Comparison of ENCODE assay signal across 11 cellular contexts in the genomic region with DNA sequence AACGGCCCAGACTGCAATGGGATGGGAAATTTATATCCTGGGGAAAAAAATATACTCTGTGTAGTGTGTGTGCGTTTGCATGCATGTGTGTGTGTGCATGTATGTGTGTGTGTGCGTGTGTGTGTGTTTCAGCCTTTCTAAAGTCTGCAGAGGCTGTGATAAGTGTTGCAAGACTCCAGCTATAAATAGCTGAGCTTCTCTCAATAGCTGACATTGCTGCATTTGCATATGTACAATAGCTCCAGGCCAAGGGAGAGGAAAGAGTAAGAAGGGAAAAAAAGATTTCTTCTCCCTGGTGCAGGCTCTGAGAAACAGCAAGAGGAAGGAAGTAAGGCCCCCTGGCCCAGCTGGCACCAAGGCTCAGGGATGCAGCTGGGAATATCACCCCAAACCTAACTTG.
A peak's percentile ranks its signal among the peaks of the same experiment; 100 is the strongest.
DNase-seq lines count a peak whose midpoint lies in the region; ATAC-seq, FAIRE-seq and TF ChIP-seq lines count a peak whose summit lies in the region.
"Had no signal": no experiment of that assay in that cellular context is flagged by ENCODE, and none has a peak within 500 bp of the region (broad histone marks: within the 10 kb centered on the region; RNA-seq: fewer than 3 reads in every experiment).

No MANE protein-coding gene starts in this region.

- no peak overlapping the region for H2BK5ac ChIP-seq in IMR-90 (ENCODE audit: low read depth, low read length, poor library complexity, severe bottlenecking)

- no peaks in the 10 kb centered on the region for H3K79me2 ChIP-seq in K562 (ENCODE audit: control insufficient read depth, insufficient read depth, low read length)

- H3K27me3 ChIP-seq in IMR-90 (ENCODE audit: control insufficient read depth, insufficient read depth, low read length) = peaks cover 36% of the 10 kb centered on the region
- no peaks in the 10 kb centered on the region; a peak in 1 of 5 replicates for H3K27me3 ChIP-seq in K562 (ENCODE audit: control insufficient read depth in 2 of 2, insufficient read depth in 2 of 2, low read length in 2 of 2)
- peaks cover 58% of the 10 kb centered on the region for H3K27me3 ChIP-seq in left ventricle myocardium inferior (ENCODE audit: low read depth)
- peaks cover 0 to 36% (median 5%) of the 10 kb centered on the region in 7 donors for H3K27me3 ChIP-seq in spleen (replicated peaks in 1 of 7)

- no peak for TF ChIP-seq RAD21 in IMR-90 (IDR thresholded peaks at IDR 0.05; ENCODE audit: low read length)
- no peak for TF ChIP-seq RAD21 in K562 (CRISPR knock-in tag; conservative IDR thresholded peaks at IDR 0.05 in 1 of 2, IDR thresholded peaks at IDR 0.05 in 1 of 2)

- no peak overlapping the region for H2AK5ac ChIP-seq in IMR-90 (ENCODE audit: low read depth, low read length)

- H2AFZ ChIP-seq in IMR-90 (replicated peaks; ENCODE audit: low read length, poor library complexity) (no peak overlapping the region), K562 (ENCODE audit: low read depth, low read length) (no peak overlapping the region)

- H3K14ac ChIP-seq in IMR-90 (replicated peaks; ENCODE audit: low read depth, low read length) = no peak overlapping the region

- dilution Hi-C loops in IMR-90 (cut with HindIII; ENCODE audit: low sequenced_read_pairs, unreplicated experiment) = no loop called here

- H4K8ac ChIP-seq in IMR-90 (ENCODE audit: low read depth in 2 of 2, low read length in 2 of 2) = no peak overlapping the region

- H3K23ac ChIP-seq in IMR-90 (ENCODE audit: low read depth, low read length) = no peak overlapping the region

- intact Hi-C loops in IMR-90 (cut with micrococcal nuclease) = no loop called here
- intact Hi-C loops in K562 (cut with micrococcal nuclease) = no loop called here
- intact Hi-C loops in left ventricle myocardium inferior (cut with micrococcal nuclease) = no loop called here
- intact Hi-C loops in spleen (cut with DNase I; ENCODE audit: low total_unique reads) = no loop called here

- H3K27ac ChIP-seq in IMR-90 (ENCODE audit: insufficient read depth, low read length) = no peak overlapping the region
- H3K27ac ChIP-seq in K562 (ENCODE audit: extremely low read depth, low read depth, low read length) = no peak overlapping the region
- no peak overlapping the region for H3K27ac ChIP-seq in left ventricle myocardium inferior (replicated peaks)
- no peak overlapping the region for H3K27ac ChIP-seq in spleen

- no peak overlapping the region for H2BK15ac ChIP-seq in IMR-90 (ENCODE audit: low read depth, low read length)

- no peaks in the 10 kb centered on the region for H3K79me1 ChIP-seq in IMR-90 (ENCODE audit: low read depth in 1 of 2, low read length in 2 of 2)

- H3K4me1 ChIP-seq in IMR-90 (ENCODE audit: control insufficient read depth, insufficient read depth, low read length) = no peaks in the 10 kb centered on the region
- peaks cover 0 to 16% of the 10 kb centered on the region in 2 experiments; a peak in 3 of 5 replicates for H3K4me1 ChIP-seq in K562 (replicated peaks in 1 of 2; ENCODE audit: control insufficient read depth in 2 of 2, insufficient read depth in 2 of 2, low read length in 2 of 2)
- H3K4me1 ChIP-seq in left ventricle myocardium inferior = peaks cover 12% of the 10 kb centered on the region
- H3K4me1 ChIP-seq in spleen = peaks cover 0 to 8% (median 0%) of the 10 kb centered on the region in 6 donors

- POLR2A ChIA-PET in IMR-90 (lab: Charles Lee; ENCODE audit: unreplicated experiment) (no interaction called here), K562 (lab: Yijun Ruan, JAX) (no interaction called here)

- WGBS in IMR-90 (ENCODE audit: extremely low coverage in 2 of 2, insufficient read length in 1 of 2), 2 experiments = no CpG with 5 or more reads among the region's 3 CpGs
- 0% methylated on average over 2 of the region's 3 CpGs for WGBS in K562 (ENCODE audit: insufficient coverage, low coverage, missing lambda C conversion rate)
- 10 to 22% (median 16%) methylated on average over 3 of the region's 3 CpGs for WGBS in spleen, 5 donors

- TF ChIP-seq CTCF in IMR-90 (conservative IDR thresholded peaks at IDR 0.05; ENCODE audit: low read depth, low read length) (no peak), K562 (IDR thresholded peaks at IDR 0.05 in 2 of 3, conservative IDR thresholded peaks at IDR 0.05 in 1 of 3; ENCODE audit: insufficient read depth in 2 of 3, low read depth in 1 of 3, low read length in 3 of 3) (no peak), left ventricle myocardium inferior (IDR thresholded peaks at IDR 0.05; ENCODE audit: borderline replicate concordance) (no peak), spleen (IDR thresholded peaks at IDR 0.05 in 8 of 11, conservative IDR thresholded peaks at IDR 0.05 in 3 of 11) (no peak)

- no peak overlapping the region for H4K91ac ChIP-seq in IMR-90 (ENCODE audit: insufficient read depth, low read depth, low read length)

- BruUV-seq in IMR-90 (replicated peaks; lab: Mats Ljungman, UMichigan) = no TSS peak
- BruUV-seq in K562 (replicated peaks; lab: Mats Ljungman, UMichigan) = no TSS peak

- no peaks in the 10 kb centered on the region for H3K36me3 ChIP-seq in IMR-90 (ENCODE audit: control insufficient read depth, insufficient read depth, low read length)
- no peaks in the 10 kb centered on the region for H3K36me3 ChIP-seq in K562 (ENCODE audit: control insufficient read depth, insufficient read depth, low read length)
- no peaks in the 10 kb centered on the region for H3K36me3 ChIP-seq in left ventricle myocardium inferior
- H3K36me3 ChIP-seq in spleen = no peaks in the 10 kb centered on the region

- H3K4me3 ChIP-seq in IMR-90 (ENCODE audit: insufficient read depth, low read depth, low read length) = no peak overlapping the region
- no peak overlapping the region for H3K4me3 ChIP-seq in K562
- no peak overlapping the region for H3K4me3 ChIP-seq in left ventricle myocardium inferior
- no peak overlapping the region for H3K4me3 ChIP-seq in spleen

- H3K9ac ChIP-seq in IMR-90 (ENCODE audit: low read depth, low read length) (no peak overlapping the region), K562 (ENCODE audit: insufficient read depth in 1 of 2, low read depth in 2 of 2, low read length in 2 of 2) (no peak overlapping the region)

- H3K9me1 ChIP-seq in IMR-90 (ENCODE audit: insufficient read depth, low read length) (no peaks in the 10 kb centered on the region), K562 (ENCODE audit: control insufficient read depth, insufficient read depth, low read length) (no peaks in the 10 kb centered on the region)

- H3K18ac ChIP-seq in IMR-90 (ENCODE audit: low read depth, low read length) = no peak overlapping the region

- no peak for TF ChIP-seq POLR2A in IMR-90 (IDR thresholded peaks at IDR 0.05; ENCODE audit: low read depth, low read length)
- no peak for TF ChIP-seq POLR2A in K562 (conservative IDR thresholded peaks at IDR 0.05)
- TF ChIP-seq POLR2A in spleen (IDR thresholded peaks at IDR 0.05) = no peak

- CTCF ChIA-PET in IMR-90 (lab: Yijun Ruan, JAX) (no interaction called here), K562 (lab: Yijun Ruan, JAX; ENCODE audit: low intra/inter-chr PET ratio) (no interaction called here)

- H3K56ac ChIP-seq in IMR-90 (ENCODE audit: extremely low read depth, insufficient read depth, low read length) = no peak overlapping the region

- ATAC-seq in IMR-90 (ENCODE audit: low read depth) = no peak; the same call in 1 of the 2 replicates
- no peak for ATAC-seq in K562
- no peak for ATAC-seq in GM21825 (IDR thresholded peaks at IDR 0.05; ENCODE audit: unreplicated experiment)
- ATAC-seq in GM18873 (IDR thresholded peaks at IDR 0.05; ENCODE audit: low FRiP score, unreplicated experiment) = no peak
- ATAC-seq: T-cell had no signal

- H4K20me1 ChIP-seq in IMR-90 (ENCODE audit: insufficient read depth, low read length) (no peaks in the 10 kb centered on the region), K562 (replicated peaks; ENCODE audit: control insufficient read depth, insufficient read depth, low read length) (peaks cover 6% of the 10 kb centered on the region)

- in situ Hi-C loops in IMR-90 (cut with MboI; ENCODE audit: low sequenced_read_pairs) (no loop called here), K562 (cut with MboI) (no loop called here)

- FAIRE-seq in K562 (lab: Jason Lieb, UNC) = no peak

- H3K4me2 ChIP-seq in IMR-90 (ENCODE audit: low read depth, low read length) (no peak overlapping the region), K562 (ENCODE audit: insufficient read depth, low read length) (no peak overlapping the region)

- no peak overlapping the region for H2AK9ac ChIP-seq in IMR-90 (replicated peaks; ENCODE audit: low read depth, low read length, poor library complexity)

- DNase-seq in IMR-90 = peak; percentile 44
- peak in 1 of 4 experiments; percentile 3 for DNase-seq in K562 (ENCODE audit: extremely low read depth in 1 of 4, low spot score in 3 of 4)
- peak; percentile 30 for DNase-seq in left ventricle myocardium inferior
- DNase-seq in stromal cell of bone marrow (ENCODE audit: low read depth) = peak; percentile 43
- no peak for DNase-seq in spleen
- no peak for DNase-seq in OCI-M2 (lab: John Stamatoyannopoulos, UW; ENCODE audit: unreplicated experiment)
- DNase-seq: activated CD8-positive, alpha-beta memory T cell treated with anti-CD3 and anti-CD28 coated beads for 24 hours; NCI-H2227 treated with DMSO at 0.1 percent for 48 hours; T-cell had no signal

- H2BK120ac ChIP-seq in IMR-90 (ENCODE audit: low read depth, low read length) = no peak overlapping the region

- H4K5ac ChIP-seq in IMR-90 (ENCODE audit: low read depth, low read length) = no peak overlapping the region

- H3K9me3 ChIP-seq in IMR-90 (ENCODE audit: control insufficient read depth, insufficient read depth, low read length) = no peaks in the 10 kb centered on the region
- H3K9me3 ChIP-seq in K562 (replicated peaks; ENCODE audit: control insufficient read depth, insufficient read depth, low read depth, low read length) = no peaks in the 10 kb centered on the region
- peaks cover 12% of the 10 kb centered on the region for H3K9me3 ChIP-seq in left ventricle myocardium inferior (replicated peaks)
- H3K9me3 ChIP-seq in spleen = peaks cover 0 to 16% (median 4%) of the 10 kb centered on the region in 8 donors

- no peak for TF ChIP-seq EP300 in K562 (IDR thresholded peaks at IDR 0.05; ENCODE audit: low read length)

- no peak overlapping the region for H2BK20ac ChIP-seq in IMR-90 (ENCODE audit: low read depth, low read length)

- H3K4ac ChIP-seq in IMR-90 (ENCODE audit: low read depth, low read length) = no peak overlapping the region

TF ChIP-seq in IMR-90, 13 proteins besides CTCF, POLR2A, EP300 and RAD21 (continues in another document):
- TF ChIP-seq RCOR1 (IDR thresholded peaks at IDR 0.05; ENCODE audit: insufficient replicate concordance, low read length) (no peak), MAFK (IDR thresholded peaks at IDR 0.05; ENCODE audit: low read depth, low read length) (no peak), NFE2L2 (IDR thresholded peaks at IDR 0.05; ENCODE audit: low read depth, low read length) (no peak), RFX5 (IDR thresholded peaks at IDR 0.05; ENCODE audit: low read depth, low read length) (no peak)

TF ChIP-seq in K562, 482 proteins besides CTCF, POLR2A, EP300 and RAD21 (continues in another document):
- TF ChIP-seq ESRRA (IDR thresholded peaks at IDR 0.05; ENCODE audit: borderline replicate concordance, low read depth) = no peak
- 0 out of 2 replicates have a peak, but pooled peaks have one; percentile 28 for TF ChIP-seq CEBPB (tag; IDR thresholded peaks at IDR 0.05)
- TF ChIP-seq TCF3 (CRISPR knock-in tag; IDR thresholded peaks at IDR 0.05) = peak; percentile 34; the same call in 1 of the 2 replicates
- TF ChIP-seq RCOR1 (IDR thresholded peaks at IDR 0.05; ENCODE audit: borderline replicate concordance in 1 of 2, low read depth in 2 of 2, low read length in 2 of 2) = no peak

Comparison
In these comparisons a context has a peak if more than half of its experiments do, and no peak if none do; other contexts are left out.
1. DNase-seq: peak in IMR-90 (single experiment), left ventricle myocardium inferior (single experiment) and stromal cell of bone marrow (single experiment); none in spleen (single experiment) and OCI-M2 (single experiment).